Comparison of ENCODE assay signal across 1 cellular context in the genomic region with DNA sequence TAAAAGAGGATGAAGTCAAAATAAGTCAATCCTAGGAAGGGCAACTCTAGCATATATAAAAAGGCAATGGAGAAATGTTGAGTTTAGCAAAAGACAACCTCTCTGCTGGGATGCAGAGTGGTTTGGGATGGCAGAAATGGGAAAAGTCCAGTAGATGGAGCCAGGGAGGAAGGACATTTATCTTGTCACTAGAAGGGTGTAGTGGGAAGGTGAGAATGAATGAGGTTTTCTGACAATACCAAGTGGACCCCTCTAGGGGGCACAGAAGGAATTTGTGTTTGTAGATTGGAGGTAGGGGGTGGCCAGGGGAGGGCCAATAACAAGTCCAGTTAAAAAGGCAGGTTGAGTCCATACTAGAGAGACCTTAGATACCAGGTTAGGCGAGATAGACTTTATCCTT.
TF ChIP-seq lines count a peak whose summit lies in the region.

No MANE protein-coding gene starts in this region.

TF ChIP-seq in GM23338, 12 proteins besides CTCF, POLR2A, EP300 and RAD21:
- no peak for TF ChIP-seq REST (IDR thresholded peaks at IDR 0.05; ENCODE audit: unreplicated experiment)
- no peak for TF ChIP-seq ZNF331 (CRISPR knock-in tag; IDR thresholded peaks at IDR 0.05; ENCODE audit: low read depth)
- TF ChIP-seq, protein P1, sequence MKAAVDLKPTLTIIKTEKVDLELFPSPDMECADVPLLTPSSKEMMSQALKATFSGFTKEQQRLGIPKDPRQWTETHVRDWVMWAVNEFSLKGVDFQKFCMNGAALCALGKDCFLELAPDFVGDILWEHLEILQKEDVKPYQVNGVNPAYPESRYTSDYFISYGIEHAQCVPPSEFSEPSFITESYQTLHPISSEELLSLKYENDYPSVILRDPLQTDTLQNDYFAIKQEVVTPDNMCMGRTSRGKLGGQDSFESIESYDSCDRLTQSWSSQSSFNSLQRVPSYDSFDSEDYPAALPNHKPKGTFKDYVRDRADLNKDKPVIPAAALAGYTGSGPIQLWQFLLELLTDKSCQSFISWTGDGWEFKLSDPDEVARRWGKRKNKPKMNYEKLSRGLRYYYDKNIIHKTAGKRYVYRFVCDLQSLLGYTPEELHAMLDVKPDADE (IDR thresholded peaks at IDR 0.05) = no peak
- TF ChIP-seq NANOG (IDR thresholded peaks at IDR 0.05; ENCODE audit: borderline replicate concordance) = no peak
- TF ChIP-seq STAT1 (IDR thresholded peaks at IDR 0.05; ENCODE audit: unreplicated experiment) = no peak
- no peak for TF ChIP-seq EZH2phosphoT487 (IDR thresholded peaks at IDR 0.05; ENCODE audit: unreplicated experiment)
- no peak for TF ChIP-seq ZNF462 (CRISPR knock-in tag; IDR thresholded peaks at IDR 0.05)
- TF ChIP-seq EZH2 (IDR thresholded peaks at IDR 0.05; ENCODE audit: low read depth, unreplicated experiment) = no peak
- TF ChIP-seq ZNF114 (CRISPR knock-in tag; IDR thresholded peaks at IDR 0.05) = no peak
- no peak for TF ChIP-seq JUNB (IDR thresholded peaks at IDR 0.05; ENCODE audit: unreplicated experiment)
- no peak for TF ChIP-seq POLR2AphosphoS5 (IDR thresholded peaks at IDR 0.05; ENCODE audit: low read depth)
